Comparison of ENCODE assay signal across 25 cellular contexts in the genomic region with DNA sequence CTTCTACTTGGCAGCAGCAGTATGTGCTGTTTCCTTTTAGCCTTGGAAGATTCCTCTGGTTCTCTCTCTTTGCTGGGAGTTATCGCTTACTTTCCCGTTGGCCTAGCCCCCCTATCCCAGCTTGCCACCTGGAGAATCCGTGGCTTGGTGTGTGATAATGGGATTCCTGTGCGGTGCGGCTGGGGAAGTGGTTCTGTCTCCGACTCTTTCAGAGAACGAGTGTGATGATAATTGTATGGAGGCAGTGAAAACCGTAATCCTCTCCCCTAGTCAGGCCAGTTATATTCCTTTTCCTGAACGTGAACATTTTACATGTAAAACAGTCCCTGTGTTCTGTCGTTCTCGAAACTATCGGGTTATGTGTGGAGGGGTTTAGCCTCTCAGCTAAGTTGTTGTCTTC.
A peak's percentile ranks its signal among the peaks of the same experiment; 100 is the strongest.
DNase-seq lines count a peak whose midpoint lies in the region; ATAC-seq and TF ChIP-seq lines count a peak whose summit lies in the region.
"Had no signal": no experiment of that assay in that cellular context is flagged by ENCODE, and none has a peak within 500 bp of the region (broad histone marks: within the 10 kb centered on the region; RNA-seq: fewer than 3 reads in every experiment).

No MANE protein-coding gene starts in this region.

- H2AFZ ChIP-seq in hepatocyte, result peak overlapping the region; percentile 5

- H3K79me2 ChIP-seq in hepatocyte, result peaks cover 44% of the 10 kb centered on the region

- no peaks in the 10 kb centered on the region for H3K9me2 ChIP-seq in hepatocyte (replicated peaks; ENCODE audit: insufficient read depth)

- H3K27me3 ChIP-seq in NT2/D1 (ENCODE audit: insufficient read depth, insufficient read length) (no peaks in the 10 kb centered on the region), hepatocyte (no peaks in the 10 kb centered on the region), A673 (replicated peaks; ENCODE audit: insufficient read depth, low read depth, low read length, poor library complexity) (no peaks in the 10 kb centered on the region)
- H3K27me3 ChIP-seq: esophagus squamous epithelium, upper lobe of left lung had no signal

- H3K4me3 ChIP-seq in AG10803 (ENCODE audit: low read length) (peak overlapping the region; percentile 26), NT2/D1 (ENCODE audit: insufficient read length, low read depth) (no peak overlapping the region), hepatocyte (no peak overlapping the region), skeletal muscle cell (ENCODE audit: low read depth, low read length) (peak overlapping the region; percentile 10), A673 (ENCODE audit: low read depth, low read length, poor library complexity, severe bottlenecking) (no peak overlapping the region)
- H3K4me3 ChIP-seq: esophagus squamous epithelium, skin epidermis, upper lobe of left lung had no signal

- intact Hi-C loops in A673 (cut with micrococcal nuclease; ENCODE audit: unreplicated experiment), result no loop called here

- no TSS peak for BruUV-seq in A673 (replicated peaks; lab: Mats Ljungman, UMichigan)

- H3K9me3 ChIP-seq in NT2/D1 (ENCODE audit: insufficient read depth, low read length), result peaks cover 11% of the 10 kb centered on the region
- H3K9me3 ChIP-seq in hepatocyte (ENCODE audit: low read depth), result no peaks in the 10 kb centered on the region
- no peaks in the 10 kb centered on the region for H3K9me3 ChIP-seq in A673 (ENCODE audit: low read depth, low read length, poor library complexity, severe bottlenecking)
- H3K9me3 ChIP-seq: esophagus squamous epithelium, upper lobe of left lung had no signal

- peak overlapping the region; percentile 0 for H3K9ac ChIP-seq in NT2/D1 (ENCODE audit: insufficient read length, low read depth)

- CTCF ChIA-PET in A673 (lab: Charles Lee), result no interaction called here

- TF ChIP-seq CTCF in AG10803 (conservative IDR thresholded peaks at IDR 0.05; ENCODE audit: low read length) (no peak), hepatocyte (IDR thresholded peaks at IDR 0.05; ENCODE audit: poor library complexity) (no peak), A673 (conservative IDR thresholded peaks at IDR 0.05; ENCODE audit: low read depth, low read length) (no peak)

- H3K27ac ChIP-seq in hepatocyte, result peak overlapping the region; percentile 38
- no peak overlapping the region for H3K27ac ChIP-seq in A673 (ENCODE audit: low read depth, low read length, poor library complexity, severe bottlenecking)
- H3K27ac ChIP-seq: esophagus squamous epithelium, upper lobe of left lung had no signal

- DNase-seq in AG10803 (ENCODE audit: low read depth) (no peak), NT2/D1 (ENCODE audit: low read depth, low spot score) (no peak), hepatocyte (ENCODE audit: low spot score) (no peak), skeletal muscle cell (ENCODE audit: low read depth) (no peak), A673 (ENCODE audit: low spot score) (no peak), HUDEP-2 (lab: John Stamatoyannopoulos, UW; ENCODE audit: unreplicated experiment in 76 of 76) (no peak)
- no peak for DNase-seq in activated CD8-positive, alpha-beta memory T cell treated with anti-CD3 and anti-CD28 coated beads, Interleukin-2, amount 50 U/mL, for 4 hours
- DNase-seq: ACHN; activated CD4-positive, alpha-beta T cell treated with anti-CD3 and anti-CD28 coated beads, Interleukin-2, amount 50 U/mL, for 48 hours; activated T-cell treated with anti-CD3 and anti-CD28 coated beads for 4 hours; amygdala; CD4-positive, alpha-beta T cell; cerebellar nuclear complex; effector CD4-positive, alpha-beta T cell; esophagus squamous epithelium; glutamatergic neuron; NCI-H1436; NCI-H2171; NCI-H526 treated with DMSO at 0.1 percent for 48 hours; posterior cingulate gyrus; stimulated activated CD4-positive, alpha-beta T cell treated with anti-CD3 and anti-CD28 coated beads, Interleukin-2, amount 100 ng/mL, for 48 hours; upper lobe of left lung had no signal

- H3K4me1 ChIP-seq in NT2/D1 (ENCODE audit: insufficient read depth, insufficient read length) (peaks cover 10% of the 10 kb centered on the region), hepatocyte (ENCODE audit: insufficient read depth) (peaks cover 21% of the 10 kb centered on the region), A673 (ENCODE audit: insufficient read depth, low read length, poor library complexity, severe bottlenecking) (peaks cover 39% of the 10 kb centered on the region)

- no peaks in the 10 kb centered on the region for H3K36me3 ChIP-seq in NT2/D1 (ENCODE audit: insufficient read depth, insufficient read length, low read length)
- no peaks in the 10 kb centered on the region for H3K36me3 ChIP-seq in hepatocyte (replicated peaks; ENCODE audit: insufficient read depth, low read depth)
- no peaks in the 10 kb centered on the region for H3K36me3 ChIP-seq in A673 (ENCODE audit: insufficient read depth, low read length, poor library complexity, severe bottlenecking)
- H3K36me3 ChIP-seq: esophagus squamous epithelium, upper lobe of left lung had no signal

- H4K20me1 ChIP-seq in hepatocyte (ENCODE audit: insufficient read depth, poor library complexity, severe bottlenecking), result no peaks in the 10 kb centered on the region

- peak overlapping the region; percentile 68 for H3K4me2 ChIP-seq in hepatocyte

- 34% methylated on average over 12 of the region's 12 CpGs for WGBS in hepatocyte (ENCODE audit: low lambda C conversion rate, missing lambda C conversion rate)

- POLR2A ChIA-PET in A673 (lab: Charles Lee; ENCODE audit: low non-redundant PET), result no interaction called here

- no peak for ATAC-seq in GM21526 (IDR thresholded peaks at IDR 0.05; ENCODE audit: low FRiP score, unreplicated experiment)
- ATAC-seq: Right ventricle myocardium inferior had no signal

Comparison
In these comparisons a context has a peak if more than half of its experiments do, and no peak if none do; other contexts are left out.
1. H3K4me3 ChIP-seq: peak in AG10803 (single experiment) and skeletal muscle cell (single experiment); none in NT2/D1 (single experiment), hepatocyte (single experiment) and A673 (single experiment).